Comparison of ENCODE assay signal across 14 cellular contexts in the genomic region with DNA sequence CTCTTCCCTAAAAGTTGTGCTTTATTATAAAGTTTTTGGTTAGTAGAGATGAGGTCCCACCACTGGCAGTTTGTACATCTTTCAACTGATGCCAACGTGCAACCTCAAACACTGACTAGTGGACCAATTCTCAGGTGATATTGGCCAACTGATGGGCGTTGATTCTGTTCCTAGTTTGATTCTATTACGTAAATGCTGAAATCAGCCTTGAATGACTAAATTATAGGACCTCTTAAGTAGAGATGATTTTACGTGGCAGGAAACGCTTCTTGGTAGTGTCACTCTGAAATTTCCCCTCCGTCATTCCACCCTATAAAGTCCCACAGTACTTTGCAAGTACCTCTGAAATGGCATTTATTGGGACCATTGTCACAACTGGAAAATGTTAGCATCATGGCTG. TPM values are rescaled to one million over a fixed set of nuclear protein-coding genes. Genes with fewer than 3 reads are reported as not detected.
DNase-seq lines count a peak whose midpoint lies in the region; ATAC-seq, FAIRE-seq and TF ChIP-seq lines count a peak whose summit lies in the region.
"Had no signal": no experiment of that assay in that cellular context is flagged by ENCODE, and none has a peak within 500 bp of the region (broad histone marks: within the 10 kb centered on the region; RNA-seq: fewer than 3 reads in every experiment).

No MANE protein-coding gene starts in this region.

- H3K27me3 ChIP-seq in RWPE2 (ENCODE audit: insufficient read depth, poor library complexity, severe bottlenecking), result no peaks in the 10 kb centered on the region
- H3K27me3 ChIP-seq in bronchial epithelial cell (ENCODE audit: control insufficient read depth, insufficient read depth, low read length), result no peaks in the 10 kb centered on the region
- H3K27me3 ChIP-seq: body of pancreas, transverse colon had no signal

- peaks cover 48% of the 10 kb centered on the region for H3K36me3 Mint-ChIP-seq in stimulated activated effector memory CD8-positive, alpha-beta T cell treated with anti-CD3 and anti-CD28 coated beads, Interleukin-12 subunit alpha, Interleukin-12 subunit beta, amount 100 ng/mL, for 72 hours

- no peak for TF ChIP-seq CTCF in RWPE2 (IDR thresholded peaks at IDR 0.05; ENCODE audit: poor library complexity, severe bottlenecking)
- no peak for TF ChIP-seq CTCF in bronchial epithelial cell (IDR thresholded peaks at IDR 0.05; ENCODE audit: insufficient read depth, low read length, severe bottlenecking)
- TF ChIP-seq CTCF in lower leg skin (IDR thresholded peaks at IDR 0.05), result no peak

- H3K9me3 ChIP-seq in RWPE2 (ENCODE audit: severe bottlenecking), result no peaks in the 10 kb centered on the region
- H3K9me3 ChIP-seq: body of pancreas, transverse colon had no signal

- ATAC-seq in RWPE2 (ENCODE audit: low read depth), result no peak; the same call in 2 of the 3 replicates
- ATAC-seq in stimulated activated effector memory CD8-positive, alpha-beta T cell treated with anti-CD3 and anti-CD28 coated beads, Interleukin-12 subunit alpha, Interleukin-12 subunit beta, amount 100 ng/mL, for 72 hours, result peak; percentile 96
- ATAC-seq: body of pancreas had no signal

- 71 to 78% methylated on average over 6 of the region's 6 CpGs for WGBS in lower leg skin, 2 donors

- H3K4me1 Mint-ChIP-seq in stimulated activated effector memory CD8-positive, alpha-beta T cell treated with anti-CD3 and anti-CD28 coated beads, Interleukin-12 subunit alpha, Interleukin-12 subunit beta, amount 100 ng/mL, for 72 hours, result peaks cover 53% of the 10 kb centered on the region
- H3K4me1 Mint-ChIP-seq: WTC11 had no signal

- H3K4me3 ChIP-seq in RWPE2 (ENCODE audit: severe bottlenecking) (no peak overlapping the region), bronchial epithelial cell (ENCODE audit: low read depth, low read length) (no peak overlapping the region), lower leg skin (ENCODE audit: low read depth, poor library complexity, severe bottlenecking) (no peak overlapping the region)
- H3K4me3 ChIP-seq: body of pancreas, transverse colon had no signal

- FAIRE-seq in bronchial epithelial cell (lab: Jason Lieb, UNC), result no peak

- H3K4me1 ChIP-seq in RWPE2 (ENCODE audit: insufficient read depth, poor library complexity, severe bottlenecking), result peaks cover 12% of the 10 kb centered on the region
- H3K4me1 ChIP-seq: body of pancreas had no signal

- peak overlapping the region; percentile 52 for H3K4me3 Mint-ChIP-seq in stimulated activated effector memory CD8-positive, alpha-beta T cell treated with anti-CD3 and anti-CD28 coated beads, Interleukin-12 subunit alpha, Interleukin-12 subunit beta, amount 100 ng/mL, for 72 hours
- H3K4me3 Mint-ChIP-seq: WTC11 had no signal

- H3K27ac ChIP-seq in RWPE2 (ENCODE audit: poor library complexity, severe bottlenecking), result peak overlapping the region; percentile 47
- H3K27ac ChIP-seq: body of pancreas, transverse colon had no signal

- H3K27ac Mint-ChIP-seq in stimulated activated effector memory CD8-positive, alpha-beta T cell treated with anti-CD3 and anti-CD28 coated beads, Interleukin-12 subunit alpha, Interleukin-12 subunit beta, amount 100 ng/mL, for 72 hours, result peak overlapping the region; percentile 75
- H3K27ac Mint-ChIP-seq: WTC11 had no signal

- H3K9me3 Mint-ChIP-seq in stimulated activated effector memory CD8-positive, alpha-beta T cell treated with anti-CD3 and anti-CD28 coated beads, Interleukin-12 subunit alpha, Interleukin-12 subunit beta, amount 100 ng/mL, for 72 hours, result no peaks in the 10 kb centered on the region
- H3K9me3 Mint-ChIP-seq: WTC11 had no signal

- H3K36me3 ChIP-seq in RWPE2 (ENCODE audit: low read depth) (peaks cover 30% of the 10 kb centered on the region), bronchial epithelial cell (ENCODE audit: control insufficient read depth, insufficient read depth, low read length) (peaks cover 4% of the 10 kb centered on the region)

- TF ChIP-seq POLR2A in lower leg skin (IDR thresholded peaks at IDR 0.05), result no peak

- intact Hi-C loops in lower leg skin (cut with DNase I; ENCODE audit: low total_unique reads), result no loop called here

- peak; percentile 20 for DNase-seq in activated CD4-positive, alpha-beta T cell treated with anti-CD3 and anti-CD28 coated beads for 48 hours
- no peak for DNase-seq in activated CD4-positive, alpha-beta T cell treated with anti-CD3 and anti-CD28 coated beads for 1 hour
- DNase-seq in RWPE2 (ENCODE audit: low spot score), result no peak
- peak; percentile 19 for DNase-seq in bronchial epithelial cell (ENCODE audit: low read depth)
- peak in 1 of 2 donors; percentile 64 for DNase-seq in stimulated activated effector memory CD8-positive, alpha-beta T cell treated with anti-CD3 and anti-CD28 coated beads, Interleukin-12 subunit alpha, Interleukin-12 subunit beta, amount 100 ng/mL, for 72 hours (ENCODE audit: low spot score in 2 of 2)
- no peak for DNase-seq in NCI-H2107 (lab: John Stamatoyannopoulos, UW)
- no peak for DNase-seq in activated gamma-delta T cell (lab: John Stamatoyannopoulos, UW)
- DNase-seq in lower leg skin (ENCODE audit: low spot score in 2 of 2), result no peak
- DNase-seq: AML-193, NCI-H1436, occipital lobe had no signal

RNA-seq across cellular contexts. Expression of a gene that starts 8.8 kb away (rescaled TPM):
- total RNA-seq in bronchial epithelial cell (under 0.01 and 0.13 TPM in 2 replicates), lower leg skin (not detected)
- total RNA-seq: body of pancreas, occipital lobe, transverse colon had no signal

RNA-seq across cellular contexts. Expression of a gene that starts 11.8 kb away (rescaled TPM):
- 11.3 and 14.3 TPM in 2 replicates for total RNA-seq in bronchial epithelial cell
- 10 to 100 TPM; 12.8 to 38.9 (median 18.4) TPM for total RNA-seq in lower leg skin

RNA-seq across cellular contexts. Expression of a gene that starts 42.5 kb away (rescaled TPM):
- total RNA-seq in bronchial epithelial cell, result 30.0 and 38.1 TPM in 2 replicates
- 10 to 100 TPM; 57.4 to 80.7 (median 69.5) TPM for total RNA-seq in lower leg skin

RNA-seq across cellular contexts. Expression of a gene that starts 43.0 kb away (rescaled TPM):
- total RNA-seq in bronchial epithelial cell (1.1 and 1.5 TPM in 2 replicates), lower leg skin (1 to 10 TPM; 2.0 to 3.9 (median 2.2) TPM)

Comparison
In these comparisons a context has a peak if more than half of its experiments do, and no peak if none do; other contexts are left out.
1. DNase-seq: peak in activated CD4-positive, alpha-beta T cell treated with anti-CD3 and anti-CD28 coated beads for 48 hours (single experiment) and bronchial epithelial cell (single experiment); none in activated CD4-positive, alpha-beta T cell treated with anti-CD3 and anti-CD28 coated beads for 1 hour (single experiment), RWPE2 (single experiment), NCI-H2107 (single experiment), activated gamma-delta T cell (single experiment) and lower leg skin (0 of 2).